17 cellular contexts compared by ENCODE assay signal in genomic region chr18:9133225-9133624, GRCh38. TPM values are rescaled to one million over a fixed set of nuclear protein-coding genes. Genes with fewer than 3 reads are reported as not detected.
DNase-seq lines count a peak whose midpoint lies in the region; ATAC-seq, FAIRE-seq and TF ChIP-seq lines count a peak whose summit lies in the region.
"Had no signal": no experiment of that assay in that cellular context is flagged by ENCODE, and none has a peak within 500 bp of the region (broad histone marks: within the 10 kb centered on the region; RNA-seq: fewer than 3 reads in every experiment).

No MANE protein-coding gene starts in this region.

- TF ChIP-seq RAD21 in HepG2 (CRISPR knock-in tag; IDR thresholded peaks at IDR 0.05) = no peak

- WGBS in HepG2 (ENCODE audit: low lambda C conversion rate) = 100% methylated on average over 2 of the region's 2 CpGs
- 60% methylated on average over 2 of the region's 2 CpGs for WGBS in right lobe of liver (ENCODE audit: insufficient coverage, low coverage, low lambda C conversion rate, missing lambda C conversion rate)

- no peak overlapping the region for H3K9ac ChIP-seq in HepG2 (ENCODE audit: insufficient read depth, low read depth, low read length)

- H3K4me3 Mint-ChIP-seq in activated T-helper 1 cell treated with anti-CD3 and anti-CD28 coated beads, Interleukin-12 subunit alpha, Interleukin-12 subunit beta, Interleukin-2, Interleukin-4 antibody, amounts not matched to agents 30 ng/mL and 10 ng/mL and 1 ng/mL, durations not matched to agents 14 hours and 24 hours and 36 hours = no peak overlapping the region
- H3K4me3 Mint-ChIP-seq: central memory CD8-positive, alpha-beta T cell; H9 had no signal

- H3K27ac ChIP-seq in HepG2 (ENCODE audit: extremely low read length, insufficient read depth, low read length) (peak overlapping the region; percentile 11), right lobe of liver (no peak overlapping the region)

- H3K9me3 ChIP-seq in HepG2 (ENCODE audit: low read length) = no peaks in the 10 kb centered on the region
- H3K9me3 ChIP-seq in right lobe of liver = no peaks in the 10 kb centered on the region
- H3K9me3 ChIP-seq: BE2C had no signal

- in situ Hi-C loops in HepG2 (cut with HindIII; ENCODE audit: extremely low pct_ligation_motif_present, low pct_unique_long_range_greater_than_20kb) = no loop called here
- in situ Hi-C loops in KBM-7 (cut with MboI; ENCODE audit: low pct_unique_long_range_greater_than_20kb, low sequenced_read_pairs) = no loop called here

- H3K79me2 ChIP-seq in HepG2 (ENCODE audit: insufficient read depth, low read length) = peaks cover 36% of the 10 kb centered on the region

- H3K36me3 ChIP-seq in HepG2 (replicated peaks in 1 of 2; ENCODE audit: control insufficient read depth in 1 of 2, insufficient read depth in 2 of 2, low read length in 2 of 2) = peaks cover 5 to 46% of the 10 kb centered on the region in 2 experiments
- peaks cover 3 to 41% (median 20%) of the 10 kb centered on the region in 4 donors for H3K36me3 ChIP-seq in right lobe of liver

- H3K27me3 Mint-ChIP-seq in activated T-helper 1 cell treated with anti-CD3 and anti-CD28 coated beads, Interleukin-12 subunit alpha, Interleukin-12 subunit beta, Interleukin-2, Interleukin-4 antibody, amounts not matched to agents 30 ng/mL and 10 ng/mL and 1 ng/mL, durations not matched to agents 14 hours and 24 hours and 36 hours (ENCODE audit: insufficient read depth) = no peaks in the 10 kb centered on the region
- H3K27me3 Mint-ChIP-seq: central memory CD8-positive, alpha-beta T cell; stimulated activated naive CD8-positive, alpha-beta T cell treated with anti-CD3 and anti-CD28 coated beads, Interleukin-15, amount 100 ng/mL, for 72 hours had no signal

- peaks cover 6% of the 10 kb centered on the region for H4K20me1 ChIP-seq in HepG2 (ENCODE audit: insufficient read depth, low read length)

- peak overlapping the region; percentile 75 for H3K27ac Mint-ChIP-seq in activated T-helper 1 cell treated with anti-CD3 and anti-CD28 coated beads, Interleukin-12 subunit alpha, Interleukin-12 subunit beta, Interleukin-2, Interleukin-4 antibody, amounts not matched to agents 30 ng/mL and 10 ng/mL and 1 ng/mL, durations not matched to agents 14 hours and 24 hours and 36 hours

- H3K4me1 Mint-ChIP-seq in activated T-helper 1 cell treated with anti-CD3 and anti-CD28 coated beads, Interleukin-12 subunit alpha, Interleukin-12 subunit beta, Interleukin-2, Interleukin-4 antibody, amounts not matched to agents 30 ng/mL and 10 ng/mL and 1 ng/mL, durations not matched to agents 14 hours and 24 hours and 36 hours (ENCODE audit: low read depth) = peaks cover 41% of the 10 kb centered on the region

- no peak for FAIRE-seq in HepG2 (lab: Jason Lieb, UNC)
- FAIRE-seq: GM18507 had no signal

- H3K4me1 ChIP-seq in HepG2 (ENCODE audit: insufficient read depth, low read length) = peaks cover 21% of the 10 kb centered on the region
- H3K4me1 ChIP-seq in right lobe of liver = peaks cover 0 to 36% (median 18%) of the 10 kb centered on the region in 4 donors
- H3K4me1 ChIP-seq: BE2C had no signal

- TF ChIP-seq EP300 in HepG2 (IDR thresholded peaks at IDR 0.05; ENCODE audit: low read depth in 2 of 2, low read length in 2 of 2) (no peak), HepG2 (CRISPR knock-in tag; IDR thresholded peaks at IDR 0.05; ENCODE audit: borderline replicate concordance) (no peak)

- POLR2A ChIA-PET in HepG2 (lab: Yijun Ruan, JAX) = no interaction called here

- intact Hi-C loops in HepG2 (cut with micrococcal nuclease; ENCODE audit: unreplicated experiment) = no loop called here
- intact Hi-C loops in right lobe of liver (cut with DNase I) = no loop called here
- intact Hi-C loops in activated T-helper 1 cell treated with anti-CD3 and anti-CD28 coated beads, Interleukin-12 subunit alpha, Interleukin-12 subunit beta, Interleukin-2, Interleukin-4 antibody, amounts not matched to agents 30 ng/mL and 10 ng/mL and 1 ng/mL, durations not matched to agents 14 hours and 24 hours and 36 hours (cut with micrococcal nuclease) = loop anchor here (10.0 kb wide), 1 partner anchor 782 kb away; the partner anchor contains the start of gene VAPA

- no TSS peak for BruUV-seq in HepG2 (replicated peaks; lab: Mats Ljungman, UMichigan)

- no peak overlapping the region for H2AFZ ChIP-seq in HepG2 (ENCODE audit: low read length)

- no peak for TF ChIP-seq CTCF in HepG2 (CRISPR knock-in tag; IDR thresholded peaks at IDR 0.05)
- TF ChIP-seq CTCF in right lobe of liver (IDR thresholded peaks at IDR 0.05) = no peak

- H3K27me3 ChIP-seq in HepG2 (ENCODE audit: control insufficient read depth in 1 of 2, insufficient read depth in 2 of 2, low read length in 2 of 2) (no peaks in the 10 kb centered on the region; a peak in 2 of 5 replicates), right lobe of liver (no peaks in the 10 kb centered on the region)
- H3K27me3 ChIP-seq: BE2C had no signal

- no peaks in the 10 kb centered on the region for H3K9me3 Mint-ChIP-seq in activated T-helper 1 cell treated with anti-CD3 and anti-CD28 coated beads, Interleukin-12 subunit alpha, Interleukin-12 subunit beta, Interleukin-2, Interleukin-4 antibody, amounts not matched to agents 30 ng/mL and 10 ng/mL and 1 ng/mL, durations not matched to agents 14 hours and 24 hours and 36 hours
- H3K9me3 Mint-ChIP-seq: central memory CD8-positive, alpha-beta T cell; H9; stimulated activated naive CD8-positive, alpha-beta T cell treated with anti-CD3 and anti-CD28 coated beads, Interleukin-15, amount 100 ng/mL, for 72 hours had no signal

- CTCF ChIA-PET in HepG2 (lab: Yijun Ruan, JAX; ENCODE audit: low intra/inter-chr PET ratio, low total read pairs) = no interaction called here

- no peak for ATAC-seq in HepG2
- ATAC-seq in right lobe of liver = no peak
- ATAC-seq: stimulated activated naive CD8-positive, alpha-beta T cell treated with anti-CD3 and anti-CD28 coated beads, Interleukin-15, amount 100 ng/mL, for 72 hours had no signal

- no peak overlapping the region for H3K4me2 ChIP-seq in HepG2 (ENCODE audit: low read depth, low read length)

- no peak for TF ChIP-seq POLR2A in HepG2 (IDR thresholded peaks at IDR 0.05; ENCODE audit: insufficient read depth in 1 of 2, low read depth in 2 of 2, low read length in 2 of 2)
- TF ChIP-seq POLR2A in right lobe of liver (IDR thresholded peaks at IDR 0.05) = no peak

- peaks cover 43% of the 10 kb centered on the region for H3K36me3 Mint-ChIP-seq in activated T-helper 1 cell treated with anti-CD3 and anti-CD28 coated beads, Interleukin-12 subunit alpha, Interleukin-12 subunit beta, Interleukin-2, Interleukin-4 antibody, amounts not matched to agents 30 ng/mL and 10 ng/mL and 1 ng/mL, durations not matched to agents 14 hours and 24 hours and 36 hours (ENCODE audit: low read depth)

- H3K4me3 ChIP-seq in HepG2 (replicated peaks in 1 of 3; ENCODE audit: insufficient read depth in 1 of 3, low read depth in 2 of 3, low read length in 3 of 3) (no peak overlapping the region), right lobe of liver (no peak overlapping the region)

- DNase-seq in HepG2 (ENCODE audit: low spot score) (no peak), right lobe of liver (no peak), islet precursor cell (peak; percentile 83), NCI-H2107 (lab: John Stamatoyannopoulos, UW) (no peak), NCI-H1436 (lab: John Stamatoyannopoulos, UW) (no peak), KBM-7 (no peak)
- DNase-seq in activated T-helper 1 cell treated with anti-CD3 and anti-CD28 coated beads, Interleukin-12 subunit alpha, Interleukin-12 subunit beta, Interleukin-2, Interleukin-4 antibody, amounts not matched to agents 30 ng/mL and 10 ng/mL and 1 ng/mL, durations not matched to agents 14 hours and 24 hours and 36 hours (ENCODE audit: low spot score) = no peak
- DNase-seq in activated CD4-positive, alpha-beta T cell treated with anti-CD3 and anti-CD28 coated beads, Interleukin-2, amount 50 U/mL, for 4 hours = no peak
- DNase-seq: activated T-cell treated with anti-CD3 and anti-CD28 coated beads, Interleukin-2, amount 50 U/mL, for 1 hour; BE2C; H9; NCI-H1048; retina; stimulated activated CD4-positive, alpha-beta T cell treated with anti-CD3 and anti-CD28 coated beads, Interleukin-4, amount 100 ng/mL, for 24 hours; stimulated activated naive CD8-positive, alpha-beta T cell treated with anti-CD3 and anti-CD28 coated beads, Interleukin-15, amount 100 ng/mL, for 72 hours had no signal

RNA-seq across cellular contexts. Expression of gene ANKRD12, which starts 3.4 kb away (rescaled TPM):
- 16.8 and 23.2 TPM in 2 replicates for total RNA-seq in HepG2 (2016; rRNA removed; fragmentation: Illumina TruSeq; extraction: Trizol)
- 185 and 208 TPM in 2 replicates for total RNA-seq in HepG2 (2016; cell fraction: cytosol; rRNA removed; fragmentation: Illumina TruSeq; extraction: Trizol; ENCODE audit: low read depth)
- total RNA-seq in HepG2 (2016; cell fraction: insoluble cytoplasmic fraction; rRNA removed; fragmentation: Illumina TruSeq; extraction: Trizol) = 13.8 and 24.0 TPM in 2 replicates
- 82.6 and 97.9 TPM in 2 replicates for total RNA-seq in HepG2 (2016; cell fraction: membrane; rRNA removed; fragmentation: Illumina TruSeq; extraction: Trizol)
- total RNA-seq in HepG2 (2016; cell fraction: nucleus; rRNA removed; fragmentation: Illumina TruSeq; extraction: Trizol) = 25.9 and 32.4 TPM in 2 replicates
- 5.0 and 6.0 TPM in 2 replicates for polyA plus RNA-seq in HepG2 (2011; rRNA removed)
- 1.1 and 3.2 TPM in 2 replicates for polyA plus RNA-seq in HepG2 (2011; cell fraction: cytosol; rRNA removed)
- polyA plus RNA-seq in HepG2 (2011; cell fraction: nucleus; rRNA removed) = 11.1 and 12.2 TPM in 2 replicates
- polyA plus RNA-seq in HepG2 (2012) = 12.0 and 13.7 TPM in 2 replicates
- polyA plus RNA-seq in HepG2 (2016; cell fraction: cytosol; fragmentation: Illumina TruSeq; extraction: Trizol; ENCODE audit: low read depth) = 0.16 and 0.49 TPM in 2 replicates
- 6.2 and 6.3 TPM in 2 replicates for polyA plus RNA-seq in HepG2 (2016; cell fraction: insoluble cytoplasmic fraction; fragmentation: Illumina TruSeq; extraction: Trizol; ENCODE audit: low read depth)
- 0.37 and 0.38 TPM in 2 replicates for polyA plus RNA-seq in HepG2 (2016; cell fraction: membrane; fragmentation: Illumina TruSeq; extraction: Trizol; ENCODE audit: low read depth)
- 22.3 and 24.5 TPM in 2 replicates for polyA plus RNA-seq in HepG2 (2016; cell fraction: nucleus; fragmentation: Illumina TruSeq; extraction: Trizol; ENCODE audit: insufficient read depth, low read depth)
- 17.9 and 18.3 TPM in 2 replicates for polyA minus RNA-seq in HepG2 (2011; rRNA and poly(A)+ RNA removed; ENCODE audit: low replicate concordance)
- 40.9 and 44.7 TPM in 2 replicates for polyA minus RNA-seq in HepG2 (2011; cell fraction: cytosol; rRNA and poly(A)+ RNA removed)
- polyA minus RNA-seq in HepG2 (2011; cell fraction: nucleus; rRNA and poly(A)+ RNA removed) = 80.1 and 85.7 TPM in 2 replicates
- total RNA-seq in right lobe of liver = 10 to 100 TPM; 12.3 to 38.7 (median 21.4) TPM
- total RNA-seq in activated T-helper 1 cell treated with anti-CD3 and anti-CD28 coated beads, Interleukin-12 subunit alpha, Interleukin-12 subunit beta, Interleukin-2, Interleukin-4 antibody, amounts not matched to agents 30 ng/mL and 10 ng/mL and 1 ng/mL, durations not matched to agents 14 hours and 24 hours and 36 hours = 61.3 and 62.2 TPM in 2 replicates

RNA-seq across cellular contexts. Expression of gene NDUFV2, which starts 30.7 kb away (rescaled TPM):
- 299 and 369 TPM in 2 replicates for total RNA-seq in HepG2 (2016; rRNA removed; fragmentation: Illumina TruSeq; extraction: Trizol)
- total RNA-seq in HepG2 (2016; cell fraction: cytosol; rRNA removed; fragmentation: Illumina TruSeq; extraction: Trizol; ENCODE audit: low read depth) = 264 and 285 TPM in 2 replicates
- total RNA-seq in HepG2 (2016; cell fraction: insoluble cytoplasmic fraction; rRNA removed; fragmentation: Illumina TruSeq; extraction: Trizol) = 309 and 377 TPM in 2 replicates
- total RNA-seq in HepG2 (2016; cell fraction: membrane; rRNA removed; fragmentation: Illumina TruSeq; extraction: Trizol) = 307 and 313 TPM in 2 replicates
- total RNA-seq in HepG2 (2016; cell fraction: nucleus; rRNA removed; fragmentation: Illumina TruSeq; extraction: Trizol) = 175 and 186 TPM in 2 replicates
- 179 and 216 TPM in 2 replicates for polyA plus RNA-seq in HepG2 (2011; rRNA removed)
- polyA plus RNA-seq in HepG2 (2011; cell fraction: cytosol; rRNA removed) = 94.3 and 126 TPM in 2 replicates
- polyA plus RNA-seq in HepG2 (2011; cell fraction: nucleus; rRNA removed) = 54.4 and 62.6 TPM in 2 replicates
- polyA plus RNA-seq in HepG2 (2012) = 148 and 182 TPM in 2 replicates
- 325 and 381 TPM in 2 replicates for polyA plus RNA-seq in HepG2 (2016; cell fraction: cytosol; fragmentation: Illumina TruSeq; extraction: Trizol; ENCODE audit: low read depth)
- polyA plus RNA-seq in HepG2 (2016; cell fraction: insoluble cytoplasmic fraction; fragmentation: Illumina TruSeq; extraction: Trizol; ENCODE audit: low read depth) = 331 and 354 TPM in 2 replicates
- polyA plus RNA-seq in HepG2 (2016; cell fraction: membrane; fragmentation: Illumina TruSeq; extraction: Trizol; ENCODE audit: low read depth) = 233 and 259 TPM in 2 replicates
- polyA plus RNA-seq in HepG2 (2016; cell fraction: nucleus; fragmentation: Illumina TruSeq; extraction: Trizol; ENCODE audit: insufficient read depth, low read depth) = 182 and 183 TPM in 2 replicates
- 35.8 and 38.7 TPM in 2 replicates for polyA minus RNA-seq in HepG2 (2011; rRNA and poly(A)+ RNA removed; ENCODE audit: low replicate concordance)
- 26.0 and 35.7 TPM in 2 replicates for polyA minus RNA-seq in HepG2 (2011; cell fraction: cytosol; rRNA and poly(A)+ RNA removed)
- 279 and 305 TPM in 2 replicates for polyA minus RNA-seq in HepG2 (2011; cell fraction: nucleus; rRNA and poly(A)+ RNA removed)
- 100 to 1,000 TPM; 164 to 236 (median 183) TPM for total RNA-seq in right lobe of liver
- total RNA-seq in activated T-helper 1 cell treated with anti-CD3 and anti-CD28 coated beads, Interleukin-12 subunit alpha, Interleukin-12 subunit beta, Interleukin-2, Interleukin-4 antibody, amounts not matched to agents 30 ng/mL and 10 ng/mL and 1 ng/mL, durations not matched to agents 14 hours and 24 hours and 36 hours = 381 and 391 TPM in 2 replicates
